Comparison of ENCODE assay signal across 29 cellular contexts in the genomic region with DNA sequence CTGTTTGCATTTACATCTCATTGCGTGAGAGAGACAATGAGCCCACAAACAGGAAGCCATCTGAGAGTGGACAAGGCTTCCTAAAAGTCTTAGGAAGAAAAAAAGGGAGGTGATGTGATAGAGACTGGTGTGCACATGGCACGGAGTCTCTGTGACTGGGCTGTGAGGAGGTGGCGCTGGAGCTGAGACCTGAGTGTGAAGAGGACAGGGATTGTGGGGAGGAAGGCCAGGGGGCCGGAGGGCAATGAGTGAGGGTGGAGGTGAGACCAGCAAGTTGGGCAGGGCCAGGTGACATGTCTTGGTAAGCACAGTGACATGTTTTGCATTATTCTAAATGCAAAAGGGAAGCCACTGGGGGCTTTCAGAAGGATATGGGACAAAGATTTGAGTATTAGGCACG. TPM values are rescaled to one million over a fixed set of nuclear protein-coding genes. Genes with fewer than 3 reads are reported as not detected.
DNase-seq lines count a peak whose midpoint lies in the region; ATAC-seq, FAIRE-seq and TF ChIP-seq lines count a peak whose summit lies in the region.
"Had no signal": no experiment of that assay in that cellular context is flagged by ENCODE, and none has a peak within 500 bp of the region (broad histone marks: within the 10 kb centered on the region; RNA-seq: fewer than 3 reads in every experiment).

No MANE protein-coding gene starts in this region.

- peaks cover 0 to 14% of the 10 kb centered on the region in 2 donors for H3K27me3 ChIP-seq in small intestine (ENCODE audit: control insufficient read depth in 2 of 2, insufficient read depth in 2 of 2, low read length in 2 of 2)

- peaks cover 0 to 3% of the 10 kb centered on the region in 2 donors for H3K4me1 ChIP-seq in kidney (ENCODE audit: control insufficient read depth in 1 of 2, insufficient read depth in 1 of 2, low read depth in 1 of 2, low read length in 2 of 2)
- H3K4me1 ChIP-seq in small intestine (ENCODE audit: control insufficient read depth in 2 of 2, insufficient read depth in 1 of 2, low read depth in 1 of 2, low read length in 1 of 2), result peaks cover 0 to 4% of the 10 kb centered on the region in 2 donors
- H3K4me1 ChIP-seq: adrenal gland, parathyroid adenoma had no signal

- H3K4me3 ChIP-seq in kidney (ENCODE audit: low read length in 2 of 2) (no peak overlapping the region), small intestine (ENCODE audit: low read depth in 1 of 2, low read length in 2 of 2) (no peak overlapping the region)
- H3K4me3 ChIP-seq: adrenal gland, lower lobe of right lung, MG63, smooth muscle cell, thoracic aorta had no signal

- no peak for TF ChIP-seq CTCF in kidney (IDR thresholded peaks at IDR 0.05; ENCODE audit: borderline replicate concordance, extremely low read depth, insufficient read depth)

- no peaks in the 10 kb centered on the region for H3K9me3 ChIP-seq in kidney (ENCODE audit: control insufficient read depth in 1 of 2, low read length in 2 of 2)
- no peaks in the 10 kb centered on the region for H3K9me3 ChIP-seq in small intestine (ENCODE audit: control insufficient read depth, low read depth)
- H3K9me3 ChIP-seq: adrenal gland, Caco-2, lower lobe of right lung, thoracic aorta had no signal

- DNase-seq in NCI-H345 (lab: John Stamatoyannopoulos, UW), result peak; percentile 23
- DNase-seq in NCI-H345 treated with DMSO at 0.1 percent for 48 hours (lab: John Stamatoyannopoulos, UW; ENCODE audit: unreplicated experiment), result no peak
- peak; percentile 2 for DNase-seq in NCI-H774 (lab: John Stamatoyannopoulos, UW)
- peak; percentile 37 for DNase-seq in kidney
- DNase-seq in small intestine, result peak; percentile 49
- no peak for DNase-seq in medulla oblongata (ENCODE audit: extremely low spot score)
- DNase-seq in left ventricle myocardium superior, result no peak
- DNase-seq in stimulated activated CD4-positive, alpha-beta T cell treated with anti-CD3 and anti-CD28 coated beads, Interleukin-4, amount 100 ng/mL, for 1 hour, result no peak
- DNase-seq: activated CD4-positive, CD25-positive, alpha-beta regulatory T cell treated with anti-CD3 and anti-CD28 coated beads, Interleukin-2, amount 50 U/mL, for 72 hours; activated CD8-positive, alpha-beta T cell treated with anti-CD3 and anti-CD28 coated beads, Interleukin-2, amount 10 ng/mL, durations not matched to agents 7 days and 5 days; activated naive CD4-positive, alpha-beta T cell treated with anti-CD3 and anti-CD28 coated beads, Interleukin-2, amount 10 ng/mL, durations not matched to agents 7 days and 5 days; adrenal gland; Caco-2; endodermal cell; head of caudate nucleus; KG1; MG63; NCI-H1436; NCI-H2107; NCI-H524; SHP77 treated with DMSO at 0.1 percent for 48 hours; T-helper 2 cell had no signal

- H3K36me3 ChIP-seq in kidney (ENCODE audit: control insufficient read depth in 1 of 2, insufficient read depth in 2 of 2, low read length in 2 of 2), result no peaks in the 10 kb centered on the region
- H3K36me3 ChIP-seq in small intestine (ENCODE audit: control insufficient read depth in 2 of 2, insufficient read depth in 2 of 2, low read length in 2 of 2), result no peaks in the 10 kb centered on the region
- H3K36me3 ChIP-seq: adrenal gland, lower lobe of right lung, MG63, thoracic aorta had no signal

- 25 to 52% (median 50%) methylated on average over 5 of the region's 5 CpGs for WGBS in small intestine, 3 donors

- no peak for ATAC-seq in left ventricle myocardium superior
- ATAC-seq: activated CD8-positive, alpha-beta T cell treated with anti-CD3 and anti-CD28 coated beads, Interleukin-2, amount 10 ng/mL, durations not matched to agents 7 days and 5 days had no signal

- intact Hi-C loops in kidney (cut with DNase I) (no loop called here), left ventricle myocardium superior (cut with micrococcal nuclease) (no loop called here)

- FAIRE-seq in kidney (lab: Jason Lieb, UNC) (no peak), small intestine (lab: Jason Lieb, UNC) (no peak)
- FAIRE-seq: A204.1, keratinocyte, RCC 7860 had no signal

- H3K27ac ChIP-seq in kidney (ENCODE audit: low read depth in 2 of 2, low read length in 2 of 2) (no peak overlapping the region), small intestine (ENCODE audit: low read depth in 1 of 2, low read length in 1 of 2) (peak overlapping the region in 1 of 2 donors; percentile 40)
- H3K27ac ChIP-seq: adrenal gland, lower lobe of right lung, parathyroid adenoma, thoracic aorta had no signal

- H3K9ac ChIP-seq in kidney (ENCODE audit: low read length in 2 of 2), result no peak overlapping the region
- H3K9ac ChIP-seq: parathyroid adenoma had no signal

RNA-seq across cellular contexts. Expression of a gene that starts 45.0 kb away (rescaled TPM):
- total RNA-seq in kidney (34.3 TPM), left ventricle myocardium superior (31.7 TPM)
- polyA plus RNA-seq in kidney (ENCODE audit: insufficient read depth, low read depth, low replicate concordance) (32.1 TPM), small intestine (10 to 100 TPM; 22.4 to 35.2 (median 25.9) TPM)

Comparison
In these comparisons a context has a peak if more than half of its experiments do, and no peak if none do; other contexts are left out.
1. DNase-seq: peak in NCI-H345 (single experiment), NCI-H774 (single experiment), kidney (single experiment) and small intestine (single experiment); none in NCI-H345 treated with DMSO at 0.1 percent for 48 hours (single experiment), medulla oblongata (single experiment), left ventricle myocardium superior (single experiment) and stimulated activated CD4-positive, alpha-beta T cell treated with anti-CD3 and anti-CD28 coated beads, Interleukin-4, amount 100 ng/mL, for 1 hour (single experiment).